ENCODE assay signal across 21 cellular contexts in genomic region chr11:16293204-16293681, GRCh38.
DNase-seq lines count a peak whose midpoint lies in the region; ATAC-seq, FAIRE-seq and TF ChIP-seq lines count a peak whose summit lies in the region.
"Had no signal": no experiment of that assay in that cellular context is flagged by ENCODE, and none has a peak within 500 bp of the region (broad histone marks: within the 10 kb centered on the region; RNA-seq: fewer than 3 reads in every experiment).

No MANE protein-coding gene starts in this region.

- H3K27ac ChIP-seq in astrocyte (ENCODE audit: low read depth, low read length) (no peak overlapping the region), right cardiac atrium (ENCODE audit: low read length) (no peak overlapping the region)
- H3K27ac ChIP-seq: A549, lower lobe of right lung had no signal

- no peak for FAIRE-seq in astrocyte (lab: Jason Lieb, UNC)
- FAIRE-seq: A549, GM18507, small intestine, urothelium cell line had no signal

- H3K36me3 Mint-ChIP-seq in astrocyte (ENCODE audit: low read depth, unreplicated experiment) (no peaks in the 10 kb centered on the region), progenitor cell of endocrine pancreas (ENCODE audit: insufficient read depth) (no peaks in the 10 kb centered on the region)
- H3K36me3 Mint-ChIP-seq: activated naive CD4-positive, alpha-beta T cell treated with anti-CD3 and anti-CD28 coated beads, Interleukin-2, amount 50 U/mL, for 24 hours had no signal

- H3K9me3 Mint-ChIP-seq in astrocyte (ENCODE audit: unreplicated experiment) (no peaks in the 10 kb centered on the region), progenitor cell of endocrine pancreas (ENCODE audit: low read depth) (no peaks in the 10 kb centered on the region)
- H3K9me3 Mint-ChIP-seq: activated naive CD4-positive, alpha-beta T cell treated with anti-CD3 and anti-CD28 coated beads, Interleukin-2, amount 50 U/mL, for 24 hours; neural crest cell had no signal

- TF ChIP-seq CTCF in astrocyte (IDR thresholded peaks at IDR 0.05; ENCODE audit: insufficient read depth, low read depth, low read length) (no peak), progenitor cell of endocrine pancreas (IDR thresholded peaks at IDR 0.05; ENCODE audit: unreplicated experiment) (no peak)

- no peak overlapping the region for H3K4me3 ChIP-seq in astrocyte (ENCODE audit: insufficient read depth, low read depth, low read length)
- no peak overlapping the region for H3K4me3 ChIP-seq in right cardiac atrium (ENCODE audit: low read length)
- H3K4me3 ChIP-seq: A549, lower lobe of right lung had no signal

- DNase-seq in Right ventricle myocardium inferior (ENCODE audit: missing footprints) (no peak), cardiac septum (ENCODE audit: low spot score) (no peak), astrocyte (ENCODE audit: low read depth) (peak; percentile 47), right cardiac atrium (no peak), posterior vena cava (ENCODE audit: low spot score) (no peak), GM03348 (ENCODE audit: low spot score) (no peak), progenitor cell of endocrine pancreas (ENCODE audit: low spot score, unreplicated experiment) (no peak), SIG-M5 treated with dmso at 0.1 percent for 504 hours (lab: John Stamatoyannopoulos, UW; ENCODE audit: unreplicated experiment) (no peak)
- DNase-seq: activated CD4-positive, alpha-beta T cell treated with anti-CD3 and anti-CD28 coated beads for 36 hours; cerebellar nuclear complex; hippocampal formation; lower lobe of right lung; NCI-H345; PC-3; small intestine; stimulated activated naive CD4-positive, alpha-beta T cell treated with Interleukin-2 at 50 U/mL for 16 hours had no signal

- H4K20me1 ChIP-seq in astrocyte (ENCODE audit: insufficient read depth, low read length) = no peaks in the 10 kb centered on the region

- H3K27me3 ChIP-seq in astrocyte (ENCODE audit: insufficient read depth, low read length) (no peaks in the 10 kb centered on the region), right cardiac atrium (ENCODE audit: control insufficient read depth, insufficient read depth) (no peaks in the 10 kb centered on the region)

- no peaks in the 10 kb centered on the region for H3K4me1 ChIP-seq in astrocyte (ENCODE audit: insufficient read depth, low read length)
- H3K4me1 ChIP-seq in right cardiac atrium (ENCODE audit: control insufficient read depth, insufficient read depth, low read length) = peaks cover 2% of the 10 kb centered on the region
- H3K4me1 ChIP-seq: A549 had no signal

- H3K4me2 ChIP-seq in astrocyte (ENCODE audit: low read length) = no peak overlapping the region
- H3K4me2 ChIP-seq: A549 had no signal

- H3K9ac ChIP-seq in astrocyte (ENCODE audit: low read length) = no peak overlapping the region

- no peak overlapping the region for H2AFZ ChIP-seq in astrocyte (ENCODE audit: low read depth, low read length)

- intact Hi-C loops in Right ventricle myocardium inferior (cut with DNase I) = loop anchor here (5.0 kb wide), 1 partner anchor 56 kb away; no protein-coding TSS in a partner anchor
- intact Hi-C loops in cardiac septum (cut with DNase I) = loop anchor here (2.0 to 10.0 kb wide), 2 partner anchors 58 to 314 kb away; no protein-coding TSS in a partner anchor
- intact Hi-C loops in right cardiac atrium (cut with DNase I) = no loop called here
- intact Hi-C loops in posterior vena cava (cut with DNase I) = no loop called here

- H3K4me3 Mint-ChIP-seq in astrocyte (ENCODE audit: unreplicated experiment) (no peak overlapping the region), progenitor cell of endocrine pancreas (ENCODE audit: low read depth) (no peak overlapping the region)
- H3K4me3 Mint-ChIP-seq: activated CD4-positive, alpha-beta T cell treated with anti-CD3 and anti-CD28 coated beads for 36 hours; activated naive CD4-positive, alpha-beta T cell treated with anti-CD3 and anti-CD28 coated beads, Interleukin-2, amount 50 U/mL, for 24 hours; neural crest cell had no signal

- H3K4me1 Mint-ChIP-seq in astrocyte (ENCODE audit: low read depth, unreplicated experiment) = peaks cover 13% of the 10 kb centered on the region
- peaks cover 30% of the 10 kb centered on the region for H3K4me1 Mint-ChIP-seq in progenitor cell of endocrine pancreas (ENCODE audit: low read depth)
- H3K4me1 Mint-ChIP-seq: activated CD4-positive, alpha-beta T cell treated with anti-CD3 and anti-CD28 coated beads for 36 hours; activated naive CD4-positive, alpha-beta T cell treated with anti-CD3 and anti-CD28 coated beads, Interleukin-2, amount 50 U/mL, for 24 hours had no signal

- H3K36me3 ChIP-seq in astrocyte (ENCODE audit: insufficient read depth, low read length) = no peaks in the 10 kb centered on the region
- H3K36me3 ChIP-seq: lower lobe of right lung had no signal

- H3K27me3 Mint-ChIP-seq in astrocyte (ENCODE audit: low read depth, unreplicated experiment) (no peaks in the 10 kb centered on the region), progenitor cell of endocrine pancreas (peaks cover 12% of the 10 kb centered on the region)
- H3K27me3 Mint-ChIP-seq: activated CD4-positive, alpha-beta T cell treated with anti-CD3 and anti-CD28 coated beads for 36 hours; activated naive CD4-positive, alpha-beta T cell treated with anti-CD3 and anti-CD28 coated beads, Interleukin-2, amount 50 U/mL, for 24 hours had no signal

- peak overlapping the region; percentile 19 for H3K27ac Mint-ChIP-seq in astrocyte (ENCODE audit: unreplicated experiment)
- H3K27ac Mint-ChIP-seq in progenitor cell of endocrine pancreas = no peak overlapping the region
- H3K27ac Mint-ChIP-seq: activated CD4-positive, alpha-beta T cell treated with anti-CD3 and anti-CD28 coated beads for 36 hours; activated naive CD4-positive, alpha-beta T cell treated with anti-CD3 and anti-CD28 coated beads, Interleukin-2, amount 50 U/mL, for 24 hours had no signal

- ATAC-seq in Right ventricle myocardium inferior = peak; percentile 91
- peak; percentile 77 to 86 for ATAC-seq in right cardiac atrium
- ATAC-seq: A549; activated CD4-positive, alpha-beta T cell treated with anti-CD3 and anti-CD28 coated beads for 36 hours; PC-3 had no signal

- no peaks in the 10 kb centered on the region for H3K79me2 ChIP-seq in astrocyte (ENCODE audit: insufficient read depth, low read length)

- 9% methylated on average over 2 of the region's 2 CpGs for WGBS in right cardiac atrium

- H3K9me3 ChIP-seq in astrocyte (ENCODE audit: insufficient read depth, low read depth, low read length) (no peaks in the 10 kb centered on the region), right cardiac atrium (ENCODE audit: control insufficient read depth, low read length) (no peaks in the 10 kb centered on the region)
- H3K9me3 ChIP-seq: A549, lower lobe of right lung had no signal

Comparison
In these comparisons a context has a peak if more than half of its experiments do, and no peak if none do; other contexts are left out.
1. intact Hi-C loops: an anchor here in Right ventricle myocardium inferior (5.0 kb wide) and cardiac septum (2.0 to 10.0 kb wide); none called in right cardiac atrium and posterior vena cava.